In genomic region chr5:67214036-67214435, GRCh38 we compare ENCODE assay signal across 19 cellular contexts. TPM values are rescaled to one million over a fixed set of nuclear protein-coding genes. Genes with fewer than 3 reads are reported as not detected.
DNase-seq lines count a peak whose midpoint lies in the region; ATAC-seq and TF ChIP-seq lines count a peak whose summit lies in the region.
"Had no signal": no experiment of that assay in that cellular context is flagged by ENCODE, and none has a peak within 500 bp of the region (broad histone marks: within the 10 kb centered on the region; RNA-seq: fewer than 3 reads in every experiment).

No MANE protein-coding gene starts in this region.

- H3K27ac ChIP-seq in stomach = peak overlapping the region in 3 of 5 donors; percentile 53 to 89 (median 79)
- no peak overlapping the region for H3K27ac ChIP-seq in adrenal gland

- peaks cover 7% of the 10 kb centered on the region for H3K36me3 Mint-ChIP-seq in activated naive CD8-positive, alpha-beta T cell
- H3K36me3 Mint-ChIP-seq in activated naive CD8-positive, alpha-beta T cell treated with anti-CD3 and anti-CD28 coated beads, Interleukin-2, amount 50 U/mL, for 24 hours (ENCODE audit: low read depth) = no peaks in the 10 kb centered on the region
- no peaks in the 10 kb centered on the region for H3K36me3 Mint-ChIP-seq in activated B cell treated with CpG ODN at 0.5 μM for 24 hours (ENCODE audit: low read depth)
- H3K36me3 Mint-ChIP-seq in effector memory CD8-positive, alpha-beta T cell (ENCODE audit: insufficient read depth) = peaks cover 8% of the 10 kb centered on the region

- no peak for DNase-seq in activated naive CD8-positive, alpha-beta T cell treated with anti-CD3 and anti-CD28 coated beads, Interleukin-2, amount 50 U/mL, for 24 hours
- DNase-seq in activated B cell treated with CpG ODN at 0.5 μM for 24 hours = no peak
- no peak for DNase-seq in effector memory CD8-positive, alpha-beta T cell
- no peak for DNase-seq in stomach
- no peak for DNase-seq in NCI-H82 (lab: John Stamatoyannopoulos, UW)
- no peak for DNase-seq in adrenal gland
- no peak for DNase-seq in stimulated activated CD4-positive, alpha-beta T cell treated with anti-CD3 and anti-CD28 coated beads, Interleukin-15, amount 100 ng/mL, for 24 hours
- DNase-seq: activated CD4-positive, alpha-beta T cell treated with anti-CD3 and anti-CD28 coated beads for 48 hours; dermis blood vessel endothelial cell; esophagus squamous epithelium; GDM1; heart left ventricle; NCI-H1105; NCI-H748 treated with DMSO at 0.1 percent for 48 hours; Peyer's patch; right cardiac atrium; stimulated activated CD4-positive, alpha-beta T cell treated with anti-CD3 and anti-CD28 coated beads, Interleukin-2, amount 100 ng/mL, for 24 hours had no signal

- peaks cover 59% of the 10 kb centered on the region for H3K4me1 Mint-ChIP-seq in activated naive CD8-positive, alpha-beta T cell (ENCODE audit: low read depth)
- peaks cover 53% of the 10 kb centered on the region for H3K4me1 Mint-ChIP-seq in activated naive CD8-positive, alpha-beta T cell treated with anti-CD3 and anti-CD28 coated beads, Interleukin-2, amount 50 U/mL, for 24 hours
- peaks cover 64% of the 10 kb centered on the region for H3K4me1 Mint-ChIP-seq in activated B cell treated with CpG ODN at 0.5 μM for 24 hours
- peaks cover 51 to 57% of the 10 kb centered on the region in 2 donors for H3K4me1 Mint-ChIP-seq in effector memory CD8-positive, alpha-beta T cell (ENCODE audit: low read depth in 2 of 2)

- H3K9me3 Mint-ChIP-seq in activated naive CD8-positive, alpha-beta T cell (ENCODE audit: low read depth) = no peaks in the 10 kb centered on the region
- no peaks in the 10 kb centered on the region for H3K9me3 Mint-ChIP-seq in activated naive CD8-positive, alpha-beta T cell treated with anti-CD3 and anti-CD28 coated beads, Interleukin-2, amount 50 U/mL, for 24 hours
- no peaks in the 10 kb centered on the region for H3K9me3 Mint-ChIP-seq in activated B cell treated with CpG ODN at 0.5 μM for 24 hours
- H3K9me3 Mint-ChIP-seq in effector memory CD8-positive, alpha-beta T cell = peaks cover 0 to 1% of the 10 kb centered on the region in 2 donors

- CTCF ChIA-PET in activated B cell treated with CpG ODN at 0.5 μM for 24 hours (lab: Charles Lee) = interaction anchor here (0.7 to 2.5 kb wide), 4 partner anchors 48 to 906 kb away, joined by 3 to 12 read pairs (median 5); no protein-coding TSS in a partner anchor

- peaks cover 20 to 33% (median 28%) of the 10 kb centered on the region in 4 donors for H3K4me1 ChIP-seq in stomach
- H3K4me1 ChIP-seq in adrenal gland (replicated peaks in 1 of 2) = peaks cover 3 to 22% of the 10 kb centered on the region in 2 donors

- H3K27me3 Mint-ChIP-seq in activated naive CD8-positive, alpha-beta T cell = no peaks in the 10 kb centered on the region
- H3K27me3 Mint-ChIP-seq in activated naive CD8-positive, alpha-beta T cell treated with anti-CD3 and anti-CD28 coated beads, Interleukin-2, amount 50 U/mL, for 24 hours = no peaks in the 10 kb centered on the region
- no peaks in the 10 kb centered on the region for H3K27me3 Mint-ChIP-seq in activated B cell treated with CpG ODN at 0.5 μM for 24 hours
- no peaks in the 10 kb centered on the region for H3K27me3 Mint-ChIP-seq in effector memory CD8-positive, alpha-beta T cell

- no peak for ATAC-seq in activated naive CD8-positive, alpha-beta T cell treated with anti-CD3 and anti-CD28 coated beads, Interleukin-2, amount 50 U/mL, for 24 hours
- no peak for ATAC-seq in activated B cell treated with CpG ODN at 0.5 μM for 24 hours (ENCODE audit: low read depth)
- no peak for ATAC-seq in effector memory CD8-positive, alpha-beta T cell (replicated peaks)

- POLR2A ChIA-PET in activated B cell treated with CpG ODN at 0.5 μM for 24 hours (lab: Charles Lee) = interaction anchor here (0.9 to 2.9 kb wide), 3 partner anchors 14 to 47 kb away, joined by 3 to 14 read pairs (median 11); no protein-coding TSS in a partner anchor

- H3K36me3 ChIP-seq in stomach (no peaks in the 10 kb centered on the region), adrenal gland (replicated peaks in 1 of 2) (no peaks in the 10 kb centered on the region)
- H3K36me3 ChIP-seq: esophagus squamous epithelium, heart left ventricle, Peyer's patch had no signal

- no peak for TF ChIP-seq EP300 in stomach (IDR thresholded peaks at IDR 0.05)

- H3K4me3 ChIP-seq in stomach (no peak overlapping the region), adrenal gland (no peak overlapping the region)
- H3K4me3 ChIP-seq: esophagus squamous epithelium, heart left ventricle, K562, Peyer's patch had no signal

- TF ChIP-seq CTCF in activated B cell treated with CpG ODN at 0.5 μM for 24 hours (IDR thresholded peaks at IDR 0.05) (no peak), stomach (IDR thresholded peaks at IDR 0.05) (no peak), adrenal gland (IDR thresholded peaks at IDR 0.05) (no peak)

- H3K9me3 ChIP-seq in stomach = no peaks in the 10 kb centered on the region
- H3K9me3 ChIP-seq in adrenal gland (replicated peaks in 1 of 3) = no peaks in the 10 kb centered on the region
- H3K9me3 ChIP-seq: esophagus squamous epithelium, heart left ventricle, Peyer's patch had no signal

- TF ChIP-seq POLR2A in stomach (IDR thresholded peaks at IDR 0.05) = no peak
- TF ChIP-seq POLR2A in adrenal gland (IDR thresholded peaks at IDR 0.05) = no peak

- intact Hi-C loops in activated B cell treated with CpG ODN at 0.5 μM for 24 hours (cut with micrococcal nuclease) (no loop called here), stomach (cut with DNase I; ENCODE audit: low total_unique reads) (no loop called here), adrenal gland (cut with DNase I) (no loop called here)

- 79 to 88% (median 82%) methylated on average over 6 of the region's 6 CpGs for WGBS in stomach, 5 donors
- WGBS in adrenal gland, 4 donors = 85 to 93% (median 88%) methylated on average over 6 of the region's 6 CpGs

- no peak overlapping the region for H3K4me3 Mint-ChIP-seq in activated naive CD8-positive, alpha-beta T cell
- H3K4me3 Mint-ChIP-seq in activated naive CD8-positive, alpha-beta T cell treated with anti-CD3 and anti-CD28 coated beads, Interleukin-2, amount 50 U/mL, for 24 hours = no peak overlapping the region
- no peak overlapping the region for H3K4me3 Mint-ChIP-seq in activated B cell treated with CpG ODN at 0.5 μM for 24 hours
- H3K4me3 Mint-ChIP-seq in effector memory CD8-positive, alpha-beta T cell = no peak overlapping the region

- H3K27me3 ChIP-seq in stomach (no peaks in the 10 kb centered on the region), adrenal gland (no peaks in the 10 kb centered on the region)
- H3K27me3 ChIP-seq: esophagus squamous epithelium, heart left ventricle, Peyer's patch had no signal

- H3K27ac Mint-ChIP-seq in activated naive CD8-positive, alpha-beta T cell = peak overlapping the region; percentile 59
- no peak overlapping the region for H3K27ac Mint-ChIP-seq in activated naive CD8-positive, alpha-beta T cell treated with anti-CD3 and anti-CD28 coated beads, Interleukin-2, amount 50 U/mL, for 24 hours
- H3K27ac Mint-ChIP-seq in activated B cell treated with CpG ODN at 0.5 μM for 24 hours = peak overlapping the region; percentile 27
- peak overlapping the region; percentile 23 to 76 for H3K27ac Mint-ChIP-seq in effector memory CD8-positive, alpha-beta T cell

RNA-seq across cellular contexts. Expression of gene CD180, which starts 17.4 kb away (rescaled TPM):
- total RNA-seq in activated B cell treated with CpG ODN at 0.5 μM for 24 hours (32.6 and 35.7 TPM in 2 replicates), stomach (1 to 10 TPM in 2 of 5 donors, under 1 TPM in 2, not detected in 1; under 0.01 to 2.6 (median 0.77) TPM), adrenal gland (1 to 10 TPM in 7 of 8 donors, under 1 TPM in 1; 0.79 to 3.6 (median 2.2) TPM)
- polyA plus RNA-seq in stomach (under 1 TPM; 0.15 to 0.37 (median 0.28) TPM), adrenal gland (1 to 10 TPM in 2 of 3 donors, under 1 TPM in 1; 0.37 to 1.3 (median 1.1) TPM)
- total RNA-seq: dermis blood vessel endothelial cell had no signal

Comparison
In these comparisons a context has a peak if more than half of its experiments do, and no peak if none do; other contexts are left out.
1. H3K27ac ChIP-seq: peak in stomach (3 of 5); none in adrenal gland (0 of 5).